In the genomic region with DNA sequence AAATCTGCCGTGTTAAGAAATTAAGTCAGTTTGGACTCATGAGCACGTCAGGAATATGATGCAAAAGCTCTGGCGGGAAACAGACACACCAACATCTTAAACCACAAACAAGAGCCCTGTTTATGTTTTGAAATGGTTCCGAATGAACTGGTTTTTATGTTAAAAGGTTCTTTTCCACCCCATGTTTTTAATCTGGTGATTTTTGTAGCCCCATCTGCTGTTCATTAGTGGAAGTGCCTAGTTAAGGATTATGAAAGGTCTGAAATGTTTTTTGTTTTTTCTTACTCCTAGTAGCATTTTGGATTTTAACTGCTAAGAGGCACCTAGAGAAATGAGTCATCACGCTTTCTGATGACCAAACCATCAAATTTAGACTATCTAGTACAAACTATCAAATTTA, we compare ENCODE assay signal across 10 cellular contexts.
DNase-seq lines count a peak whose midpoint lies in the region; ATAC-seq and TF ChIP-seq lines count a peak whose summit lies in the region.
"Had no signal": no experiment of that assay in that cellular context is flagged by ENCODE, and none has a peak within 500 bp of the region (broad histone marks: within the 10 kb centered on the region; RNA-seq: fewer than 3 reads in every experiment).

No MANE protein-coding gene starts in this region.

- H3K27me3 Mint-ChIP-seq in osteocyte (ENCODE audit: unreplicated experiment) = no peaks in the 10 kb centered on the region

- H3K9me3 Mint-ChIP-seq in osteocyte (ENCODE audit: unreplicated experiment) = peaks cover 14% of the 10 kb centered on the region

- H3K9ac ChIP-seq in colonic mucosa (ENCODE audit: low read depth in 2 of 2, low read length in 2 of 2) = no peak overlapping the region

- H3K36me3 ChIP-seq in GM06990 (ENCODE audit: control insufficient read depth, insufficient read depth, low read length) (no peaks in the 10 kb centered on the region), colonic mucosa (no peaks in the 10 kb centered on the region), HAP-1 (replicated peaks) (no peaks in the 10 kb centered on the region)

- DNase-seq in GM06990 (ENCODE audit: extremely low read depth, insufficient read length) (no peak), KBM-7 (peak; percentile 27), colonic mucosa (no peak), osteocyte (ENCODE audit: extremely low spot score, unreplicated experiment) (no peak), HAP-1 (ENCODE audit: low spot score in 2 of 2) (no peak), lower leg skin (ENCODE audit: low spot score in 2 of 2) (no peak)
- DNase-seq in activated CD8-positive, alpha-beta memory T cell treated with anti-CD3 and anti-CD28 coated beads, Interleukin-2, amount 50 U/mL, for 48 hours = no peak
- DNase-seq: activated gamma-delta T cell treated with Interleukin-2 at 50 U/mL for 16 hours had no signal

- no peak overlapping the region for H3K27ac Mint-ChIP-seq in osteocyte (ENCODE audit: unreplicated experiment)

- H3K4me1 ChIP-seq in colonic mucosa = no peaks in the 10 kb centered on the region
- no peaks in the 10 kb centered on the region for H3K4me1 ChIP-seq in HAP-1

- no peak overlapping the region for H3K4me3 Mint-ChIP-seq in osteocyte (ENCODE audit: unreplicated experiment)

- TF ChIP-seq CTCF in GM06990 (IDR thresholded peaks at IDR 0.05; ENCODE audit: insufficient read depth, low read length, poor library complexity, severe bottlenecking) = peak; percentile 43
- peak; percentile 43 for TF ChIP-seq CTCF in colonic mucosa (IDR thresholded peaks at IDR 0.05)
- TF ChIP-seq CTCF in osteocyte (IDR thresholded peaks at IDR 0.05) = peak; percentile 44
- no peak for TF ChIP-seq CTCF in lower leg skin (IDR thresholded peaks at IDR 0.05)

- in situ Hi-C loops in KBM-7 (cut with MboI; ENCODE audit: low pct_unique_long_range_greater_than_20kb, low sequenced_read_pairs) = no loop called here
- in situ Hi-C loops in HAP-1 (cut with MboI; ENCODE audit: low sequenced_read_pairs) = no loop called here

- no peaks in the 10 kb centered on the region for H3K36me3 Mint-ChIP-seq in osteocyte (ENCODE audit: unreplicated experiment)

- intact Hi-C loops in colonic mucosa (cut with DNase I) = loop anchor here (10.0 kb wide), 1 partner anchor 206 kb away; no protein-coding TSS in a partner anchor
- intact Hi-C loops in lower leg skin (cut with DNase I; ENCODE audit: low total_unique reads) = no loop called here

- H3K27me3 ChIP-seq in GM06990 (replicated peaks; ENCODE audit: control insufficient read depth, insufficient read depth, low read length) (no peaks in the 10 kb centered on the region), colonic mucosa (no peaks in the 10 kb centered on the region), HAP-1 (ENCODE audit: low read depth) (no peaks in the 10 kb centered on the region)

- no peak for TF ChIP-seq POLR2A in lower leg skin (IDR thresholded peaks at IDR 0.05)

- H3K4me3 ChIP-seq in GM06990 (replicated peaks; ENCODE audit: low read depth, low read length) = no peak overlapping the region
- H3K4me3 ChIP-seq in colonic mucosa = no peak overlapping the region
- H3K4me3 ChIP-seq in HAP-1 = no peak overlapping the region
- no peak overlapping the region for H3K4me3 ChIP-seq in lower leg skin (ENCODE audit: low read depth, poor library complexity, severe bottlenecking)
- H3K4me3 ChIP-seq: SK-N-MC had no signal

- 35 to 38% methylated on average over 5 of the region's 5 CpGs for WGBS in lower leg skin, 2 donors

- H3K9me3 ChIP-seq in colonic mucosa = no peaks in the 10 kb centered on the region
- H3K9me3 ChIP-seq in HAP-1 = no peaks in the 10 kb centered on the region

- no peaks in the 10 kb centered on the region for H3K4me1 Mint-ChIP-seq in osteocyte (ENCODE audit: unreplicated experiment)

- H3K27ac ChIP-seq in colonic mucosa = no peak overlapping the region
- H3K27ac ChIP-seq: SK-N-MC had no signal

- no peak for ATAC-seq in HG02981 (IDR thresholded peaks at IDR 0.05; ENCODE audit: unreplicated experiment)

Comparison
In these comparisons a context has a peak if more than half of its experiments do, and no peak if none do; other contexts are left out.
1. CTCF ChIP-seq: peak in GM06990 (single experiment), colonic mucosa (single experiment) and osteocyte (single experiment); none in lower leg skin (0 of 3).